25 cellular contexts compared by ENCODE assay signal in genomic region chr15:63556246-63556645, GRCh38. TPM values are rescaled to one million over a fixed set of nuclear protein-coding genes. Genes with fewer than 3 reads are reported as not detected.
DNase-seq lines count a peak whose midpoint lies in the region; ATAC-seq, FAIRE-seq and TF ChIP-seq lines count a peak whose summit lies in the region.
"Had no signal": no experiment of that assay in that cellular context is flagged by ENCODE, and none has a peak within 500 bp of the region (broad histone marks: within the 10 kb centered on the region; RNA-seq: fewer than 3 reads in every experiment).

No MANE protein-coding gene starts in this region.

- TF ChIP-seq CTCF in GM12865 (IDR thresholded peaks at IDR 0.05; ENCODE audit: insufficient read depth, low read depth, low read length, missing control alignments) (no peak), GM12878 (IDR thresholded peaks at IDR 0.05 in 2 of 3, conservative IDR thresholded peaks at IDR 0.05 in 1 of 3; ENCODE audit: control insufficient read depth in 2 of 3, extremely low read depth in 1 of 3, insufficient read depth in 1 of 3, low read depth in 3 of 3, low read length in 3 of 3) (no peak), nephron (IDR thresholded peaks at IDR 0.05; ENCODE audit: unreplicated experiment in 3 of 3) (no peak), neural progenitor cell (IDR thresholded peaks at IDR 0.05) (no peak), uterus (IDR thresholded peaks at IDR 0.05) (no peak)

- H3K27me3 ChIP-seq in GM12878 (replicated peaks in 1 of 2; ENCODE audit: control insufficient read depth in 2 of 2, insufficient read depth in 2 of 2, low read length in 1 of 2) = no peaks in the 10 kb centered on the region
- H3K27me3 ChIP-seq in neural progenitor cell = no peaks in the 10 kb centered on the region
- H3K27me3 ChIP-seq in uterus = no peaks in the 10 kb centered on the region
- H3K27me3 ChIP-seq: heart right ventricle, SJCRH30 had no signal

- FAIRE-seq in GM12878 (lab: Jason Lieb, UNC) = no peak
- FAIRE-seq: A204.1 had no signal

- H3K36me3 Mint-ChIP-seq in activated T-cell treated with anti-CD3 and anti-CD28 coated beads, Interleukin-2, amount 50 U/mL, for 72 hours (ENCODE audit: insufficient read depth in 2 of 2) = peaks cover 6 to 27% of the 10 kb centered on the region in 2 donors
- H3K36me3 Mint-ChIP-seq in nephron (ENCODE audit: low read depth) (peaks cover 56% of the 10 kb centered on the region), neural progenitor cell (peaks cover 37% of the 10 kb centered on the region)

- no peak for ATAC-seq in activated T-cell treated with anti-CD3 and anti-CD28 coated beads, Interleukin-2, amount 50 U/mL, for 72 hours (replicated peaks in 1 of 2)
- ATAC-seq in GM12878 = peak; percentile 50
- ATAC-seq in GM21381 (IDR thresholded peaks at IDR 0.05; ENCODE audit: unreplicated experiment) = no peak
- ATAC-seq: esophagus mucosa, psoas muscle had no signal

- intact Hi-C loops in GM12878 (cut with micrococcal nuclease; ENCODE audit: unreplicated experiment) (no loop called here), uterus (cut with DNase I; ENCODE audit: low total_unique reads) (no loop called here)

- peaks cover 67% of the 10 kb centered on the region for H3K4me1 Mint-ChIP-seq in activated T-cell treated with anti-CD3 and anti-CD28 coated beads, Interleukin-2, amount 50 U/mL, for 72 hours (ENCODE audit: low read depth)
- H3K4me1 Mint-ChIP-seq in nephron (peaks cover 38% of the 10 kb centered on the region), neural progenitor cell (peaks cover 31% of the 10 kb centered on the region)

- H3K36me3 ChIP-seq in GM12878 (ENCODE audit: control insufficient read depth in 2 of 2, insufficient read depth in 2 of 2, low read length in 1 of 2) (peaks cover 13% of the 10 kb centered on the region in 2 experiments; a peak in 3 of 4 replicates), neural progenitor cell (no peaks in the 10 kb centered on the region), uterus (no peaks in the 10 kb centered on the region)

- no peaks in the 10 kb centered on the region for H3K27me3 Mint-ChIP-seq in activated T-cell treated with anti-CD3 and anti-CD28 coated beads, Interleukin-2, amount 50 U/mL, for 72 hours (ENCODE audit: low read depth)
- no peaks in the 10 kb centered on the region for H3K27me3 Mint-ChIP-seq in nephron (ENCODE audit: low read depth)
- no peaks in the 10 kb centered on the region for H3K27me3 Mint-ChIP-seq in neural progenitor cell (ENCODE audit: insufficient read depth, low read depth)

- POLR2A ChIA-PET in GM12878 (lab: Charles Lee) = interaction anchor here (0.8 to 1.1 kb wide), 2 partner anchors 40 to 43 kb away, joined by 3 to 4 read pairs; no protein-coding TSS in a partner anchor

- 14% methylated on average over 6 of the region's 6 CpGs for WGBS in GM12878 (ENCODE audit: insufficient coverage, insufficient replicate concordance, low lambda C conversion rate, missing lambda C conversion rate)

- no peak overlapping the region for H3K4me3 ChIP-seq in GM12865 (ENCODE audit: low read depth, low read length)
- no peak overlapping the region for H3K4me3 ChIP-seq in GM12878
- H3K4me3 ChIP-seq in neural progenitor cell = no peak overlapping the region
- H3K4me3 ChIP-seq in uterus = no peak overlapping the region
- H3K4me3 ChIP-seq: heart right ventricle, lung, psoas muscle, SJCRH30 had no signal

- peaks cover 14% of the 10 kb centered on the region for H3F3A ChIP-seq in neural progenitor cell (ENCODE audit: low read depth)

- no peak for TF ChIP-seq EP300 in GM12878 (IDR thresholded peaks at IDR 0.05; ENCODE audit: borderline replicate concordance in 1 of 2, control insufficient read depth in 1 of 2, low read depth in 2 of 2, low read length in 2 of 2)

- no peak for TF ChIP-seq RAD21 in GM12878 (IDR thresholded peaks at IDR 0.05; ENCODE audit: insufficient read depth, low read depth, low read length)

- H3K9me3 Mint-ChIP-seq in activated T-cell treated with anti-CD3 and anti-CD28 coated beads, Interleukin-2, amount 50 U/mL, for 72 hours = no peaks in the 10 kb centered on the region
- H3K9me3 Mint-ChIP-seq in nephron (no peaks in the 10 kb centered on the region), neural progenitor cell (no peaks in the 10 kb centered on the region)

- H4K20me1 ChIP-seq in GM12878 (ENCODE audit: control insufficient read depth, insufficient read depth) = no peaks in the 10 kb centered on the region
- H4K20me1 ChIP-seq in neural progenitor cell (ENCODE audit: low read depth) = no peaks in the 10 kb centered on the region

- H3K27ac Mint-ChIP-seq in activated T-cell treated with anti-CD3 and anti-CD28 coated beads, Interleukin-2, amount 50 U/mL, for 72 hours = peak overlapping the region; percentile 73
- H3K27ac Mint-ChIP-seq in nephron (peak overlapping the region; percentile 35 to 68 (median 62)), neural progenitor cell (no peak overlapping the region)

- no TSS peak for BruUV-seq in GM12878 (replicated peaks; lab: Mats Ljungman, UMichigan)

- H3K9ac ChIP-seq in GM12878 (ENCODE audit: control insufficient read depth, insufficient read depth, low read length) (no peak overlapping the region), neural progenitor cell (no peak overlapping the region)
- H3K9ac ChIP-seq: KMS-11 had no signal

- H3K4me2 ChIP-seq in GM12878 (ENCODE audit: control insufficient read depth, insufficient read depth) = no peak overlapping the region; the same call in 1 of the 2 replicates
- H3K4me2 ChIP-seq in neural progenitor cell = no peak overlapping the region
- H3K4me2 ChIP-seq: KMS-11 had no signal

- H2AFZ ChIP-seq in GM12878 (ENCODE audit: control insufficient read depth, low read depth, low read length) (no peak overlapping the region), neural progenitor cell (replicated peaks) (no peak overlapping the region)

- DNase-seq in activated T-cell treated with anti-CD3 and anti-CD28 coated beads, Interleukin-2, amount 50 U/mL, for 72 hours = no peak
- no peak for DNase-seq in activated T-cell treated with anti-CD3 and anti-CD28 coated beads, Interleukin-2, amount 50 U/mL, for 1 hour
- DNase-seq in GM12865 (ENCODE audit: low read depth) (peak; percentile 48), GM12878 (ENCODE audit: low read depth, low spot score) (no peak), neural progenitor cell (ENCODE audit: low spot score) (no peak), uterus (no peak)
- DNase-seq: activated CD4-positive, CD25-positive, alpha-beta regulatory T cell; activated gamma-delta T cell; cortex of kidney; DMS153; foreskin fibroblast; HCEC 1CT; heart right ventricle; MM.1S; NCI-H2081; NCI-H226; psoas muscle; SJCRH30; stimulated activated naive CD8-positive, alpha-beta T cell treated with anti-CD3 and anti-CD28 coated beads, Interleukin-15, Interleukin-2, amounts not matched to agents 100 U/mL and 50 U/mL, for 24 hours had no signal

- CTCF ChIA-PET in GM12878 (lab: Yijun Ruan, JAX) = interaction anchor here (0.6 to 2.0 kb wide), 7 partner anchors 23 to 363 kb away, joined by 3 to 8 read pairs (median 4); partner anchors contain the start of gene USP3

- in situ Hi-C loops in GM12878 (cut with MboI) = no loop called here

- H3K4me1 ChIP-seq in GM12878 (ENCODE audit: control insufficient read depth, insufficient read depth, low read length) (peaks cover 5% of the 10 kb centered on the region), neural progenitor cell (peaks cover 37% of the 10 kb centered on the region), uterus (peaks cover 0 to 6% of the 10 kb centered on the region in 2 donors)

- peaks cover 9% of the 10 kb centered on the region for H3K79me2 ChIP-seq in GM12878 (ENCODE audit: control insufficient read depth, insufficient read depth, low read length)
- no peaks in the 10 kb centered on the region for H3K79me2 ChIP-seq in neural progenitor cell (ENCODE audit: low read depth)

- no peaks in the 10 kb centered on the region for H3K9me3 ChIP-seq in GM12878 (replicated peaks; ENCODE audit: control insufficient read depth, insufficient read depth, low read length)
- no peaks in the 10 kb centered on the region for H3K9me3 ChIP-seq in neural progenitor cell (ENCODE audit: low read depth)
- H3K9me3 ChIP-seq in uterus = no peaks in the 10 kb centered on the region
- H3K9me3 ChIP-seq: heart right ventricle, psoas muscle, SJCRH30 had no signal

- RAD21 ChIA-PET in GM12878 (lab: Charles Lee; ENCODE audit: unreplicated experiment) = interaction anchor here (0.6 to 2.1 kb wide), 12 partner anchors 9 to 90 kb away, joined by 3 to 13 read pairs (median 6); partner anchors contain the start of genes FBXL22 and USP3

- H3K4me3 Mint-ChIP-seq in activated T-cell treated with anti-CD3 and anti-CD28 coated beads, Interleukin-2, amount 50 U/mL, for 72 hours = no peak overlapping the region
- H3K4me3 Mint-ChIP-seq in nephron (no peak overlapping the region), neural progenitor cell (no peak overlapping the region)

- SMC1A ChIA-PET in GM12878 (lab: Charles Lee; ENCODE audit: uncharacterized antibody, unreplicated experiment) = interaction anchor here (0.9 to 4.5 kb wide), 13 partner anchors 8 to 90 kb away, joined by 3 to 30 read pairs (median 4); no protein-coding TSS in a partner anchor

- H3K27ac ChIP-seq in GM12878 (ENCODE audit: control insufficient read depth, insufficient read depth) (peak overlapping the region; percentile 13; the same call in 1 of the 2 replicates), neural progenitor cell (no peak overlapping the region), uterus (no peak overlapping the region)
- H3K27ac ChIP-seq: heart right ventricle, KMS-11, psoas muscle, SJCRH30 had no signal

- no peak for TF ChIP-seq POLR2A in GM12878 (IDR thresholded peaks at IDR 0.05; ENCODE audit: low read depth, low read length)
- TF ChIP-seq POLR2A in uterus (IDR thresholded peaks at IDR 0.05) = no peak

RNA-seq across cellular contexts. Expression of gene FBXL22, which starts 40.9 kb away (rescaled TPM):
- total RNA-seq in activated T-cell treated with anti-CD3 and anti-CD28 coated beads, Interleukin-2, amount 50 U/mL, for 72 hours = 1 to 10 TPM in 1 of 2 donors, under 1 TPM in 1; 0.79 to 1.3 TPM
- 1.2 and 2.1 TPM in 2 replicates for total RNA-seq in GM12878 (2013; cell fraction: nucleolus; rRNA removed)
- total RNA-seq in GM12878 (2014; rRNA removed) = 0.62 and 0.87 TPM in 2 replicates
- 0.28 and 0.40 TPM in 2 replicates for total RNA-seq in GM12878 (2014; rRNA removed; fragmentation: Illumina TruSeq; extraction: Trizol)
- total RNA-seq in GM12878 (2021) = 0.45 and 0.82 TPM in 2 replicates
- polyA plus RNA-seq in GM12878 (2011; ENCODE audit: low read depth) = 0.16 TPM
- polyA plus RNA-seq in GM12878 (2011; rRNA removed) = 0.10 and 0.24 TPM in 2 replicates
- polyA plus RNA-seq in GM12878 (2011; cell fraction: cytosol; rRNA removed) = 0.12 and 0.28 TPM in 2 replicates
- 0.52 and 0.76 TPM in 2 replicates for polyA plus RNA-seq in GM12878 (2011; cell fraction: nucleus; rRNA removed)
- polyA plus RNA-seq in GM12878 (2012) = 0.52 and 0.57 TPM in 2 replicates
- 0.24 and 0.41 TPM in 2 replicates for polyA plus RNA-seq in GM12878 (2014; fragmentation: Illumina TruSeq; extraction: Trizol)
- polyA plus RNA-seq in GM12878 (2014; fragmentation: Nextera tagmentation; extraction: Ambion mirVana) = under 1 TPM; 0.05 to 0.07 TPM
- 0.34 and 0.67 TPM in 2 replicates for polyA plus RNA-seq in GM12878 (2014; rRNA removed)
- polyA plus RNA-seq in GM12878 (2016; fragmentation: Nextera tagmentation; extraction: Ambion mirVana) = 1 to 10 TPM; 2.4 to 2.6 TPM
- 0.46 and 0.51 TPM in 2 replicates for polyA minus RNA-seq in GM12878 (2011; rRNA and poly(A)+ RNA removed)
- polyA minus RNA-seq in GM12878 (2011; cell fraction: cytosol; rRNA and poly(A)+ RNA removed) = 1.7 TPM in 1 of 2 replicates, not detected in the other
- 2.1 and 2.8 TPM in 2 replicates for polyA minus RNA-seq in GM12878 (2011; cell fraction: nucleus; rRNA and poly(A)+ RNA removed)
- total RNA-seq in neural progenitor cell (ENCODE audit: low replicate concordance) = 0.43 and 0.71 TPM in 2 replicates
- total RNA-seq in uterus = 10 to 100 TPM in 3 of 4 donors, 1 to 10 TPM in 1; 5.0 to 44.1 (median 25.2) TPM

RNA-seq across cellular contexts. Expression of gene USP3, which starts 51.9 kb away (rescaled TPM):
- 10 to 100 TPM; 66.5 to 78.0 TPM for total RNA-seq in activated T-cell treated with anti-CD3 and anti-CD28 coated beads, Interleukin-2, amount 50 U/mL, for 72 hours
- 459 and 461 TPM in 2 replicates for total RNA-seq in GM12878 (2013; cell fraction: nucleolus; rRNA removed)
- total RNA-seq in GM12878 (2014; rRNA removed) = 47.1 and 49.8 TPM in 2 replicates
- 58.8 and 61.3 TPM in 2 replicates for total RNA-seq in GM12878 (2014; rRNA removed; fragmentation: Illumina TruSeq; extraction: Trizol)
- total RNA-seq in GM12878 (2021) = 64.5 and 65.1 TPM in 2 replicates
- polyA plus RNA-seq in GM12878 (2011; ENCODE audit: low read depth) = 32.8 TPM
- polyA plus RNA-seq in GM12878 (2011; rRNA removed) = 50.3 and 54.0 TPM in 2 replicates
- polyA plus RNA-seq in GM12878 (2011; cell fraction: cytosol; rRNA removed) = 27.3 and 47.7 TPM in 2 replicates
- polyA plus RNA-seq in GM12878 (2011; cell fraction: nucleus; rRNA removed) = 143 and 189 TPM in 2 replicates
- 38.6 and 46.2 TPM in 2 replicates for polyA plus RNA-seq in GM12878 (2012)
- polyA plus RNA-seq in GM12878 (2014; fragmentation: Illumina TruSeq; extraction: Trizol) = 52.6 and 58.7 TPM in 2 replicates
- polyA plus RNA-seq in GM12878 (2014; fragmentation: Nextera tagmentation; extraction: Ambion mirVana) = 10 to 100 TPM; 23.8 to 45.7 TPM
- 30.1 and 31.9 TPM in 2 replicates for polyA plus RNA-seq in GM12878 (2014; rRNA removed)
- polyA plus RNA-seq in GM12878 (2016; fragmentation: Nextera tagmentation; extraction: Ambion mirVana) = 10 to 100 TPM; 48.0 to 54.0 TPM
- 82.4 and 103 TPM in 2 replicates for polyA minus RNA-seq in GM12878 (2011; rRNA and poly(A)+ RNA removed)
- 22.2 and 35.9 TPM in 2 replicates for polyA minus RNA-seq in GM12878 (2011; cell fraction: cytosol; rRNA and poly(A)+ RNA removed)
- 103 and 169 TPM in 2 replicates for polyA minus RNA-seq in GM12878 (2011; cell fraction: nucleus; rRNA and poly(A)+ RNA removed)
- 48.8 and 64.2 TPM in 2 replicates for total RNA-seq in neural progenitor cell (ENCODE audit: low replicate concordance)
- 10 to 100 TPM; 26.5 to 96.3 (median 65.8) TPM for total RNA-seq in uterus
